Comparison of ENCODE assay signal across 8 cellular contexts in the genomic region with DNA sequence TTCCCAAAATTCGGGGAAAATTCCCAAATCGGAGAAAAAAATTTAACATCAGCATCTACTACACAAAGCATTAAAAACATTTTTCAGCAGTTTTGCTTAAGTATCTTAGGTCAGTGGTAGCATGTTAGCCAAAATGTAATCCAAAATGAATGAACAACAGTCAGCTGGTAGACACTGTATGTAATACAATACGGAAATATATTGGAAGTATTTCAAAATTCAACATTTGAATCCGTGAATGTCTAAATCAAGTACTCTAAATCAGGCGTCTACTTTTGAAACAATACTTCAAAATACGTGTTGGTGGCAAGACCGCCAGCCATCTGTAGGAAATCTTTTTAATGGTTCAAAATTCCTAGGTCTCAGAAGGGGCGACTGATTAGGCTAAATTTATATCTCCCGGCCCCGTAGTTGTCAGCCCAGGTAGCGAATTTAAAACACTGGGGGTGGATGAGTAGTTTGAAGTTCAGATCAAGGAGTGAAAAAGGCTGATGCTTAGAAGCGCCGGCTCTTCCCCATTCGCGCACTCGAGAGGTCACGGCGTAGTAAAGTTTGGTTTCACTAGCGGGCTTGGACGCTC. TPM values are rescaled to one million over a fixed set of nuclear protein-coding genes. Genes with fewer than 3 reads are reported as not detected.
DNase-seq lines count a peak whose midpoint lies in the region; ATAC-seq and TF ChIP-seq lines count a peak whose summit lies in the region.

No MANE protein-coding gene starts in this region.

- no peak for TF ChIP-seq CTCF in neutrophil (IDR thresholded peaks at IDR 0.05)

- POLR2A ChIA-PET in T-cell (lab: Charles Lee): interaction anchor here in 1 of 2 donors (0.6 kb wide), 2 partner anchors 272 to 313 kb away, joined by 3 to 4 read pairs; no protein-coding TSS in a partner anchor

- H3K27ac Mint-ChIP-seq in T-cell: peak overlapping the region; percentile 88 to 99

- CTCF ChIA-PET in T-cell (lab: Charles Lee): interaction anchor here (0.6 to 1.5 kb wide), 2 partner anchors 9 to 21 kb away, joined by 3 to 4 read pairs; no protein-coding TSS in a partner anchor

- no peaks in the 10 kb centered on the region for H3K36me3 ChIP-seq in neutrophil

- H3K27me3 Mint-ChIP-seq in T-cell: no peaks in the 10 kb centered on the region

- peak overlapping the region; percentile 88 to 89 for H3K4me3 ChIP-seq in neutrophil (ENCODE audit: low read depth in 1 of 2, low read length in 1 of 2)

- peaks cover 22% of the 10 kb centered on the region for H3K36me3 Mint-ChIP-seq in T-cell

- peaks cover 59 to 66% of the 10 kb centered on the region in 2 experiments for H3K4me1 ChIP-seq in neutrophil (ENCODE audit: control insufficient read depth in 1 of 2, insufficient read depth in 1 of 2, low read depth in 1 of 2, low read length in 1 of 2)

- DNase-seq in DMS153 (lab: John Stamatoyannopoulos, UW) (peak; percentile 19), T-cell (peak in 18 of 34 experiments; percentile 13 to 53 (median 28)), fibroblast of gingiva (ENCODE audit: low read depth) (peak; percentile 4), OCI-M2 (lab: John Stamatoyannopoulos, UW; ENCODE audit: unreplicated experiment) (no peak), T1000 (lab: John Stamatoyannopoulos, UW) (no peak)

- peak overlapping the region; percentile 99 for H3K27ac ChIP-seq in neutrophil

- H3K4me1 Mint-ChIP-seq in T-cell: peaks cover 61 to 65% (median 62%) of the 10 kb centered on the region in 3 donors

- H3K4me3 Mint-ChIP-seq in T-cell: peak overlapping the region; percentile 86 to 97 (median 97)

- no peaks in the 10 kb centered on the region for H3K27me3 ChIP-seq in neutrophil

- peak; percentile 17 for ATAC-seq in GM19324 (IDR thresholded peaks at IDR 0.05; ENCODE audit: low FRiP score, unreplicated experiment)
- ATAC-seq in HG03439 (IDR thresholded peaks at IDR 0.05; ENCODE audit: unreplicated experiment): peak; percentile 21
- peak in 2 of 4 experiments; percentile 6 to 15 for ATAC-seq in T-cell (replicated peaks in 1 of 4)

- H3K9me3 Mint-ChIP-seq in T-cell: no peaks in the 10 kb centered on the region

- no peaks in the 10 kb centered on the region for H3K9me3 ChIP-seq in neutrophil

RNA-seq across cellular contexts. Expression of gene SCAF11, which starts 1.0 kb away (rescaled TPM):
- 100 to 1,000 TPM; 149 to 184 (median 163) TPM for total RNA-seq in T-cell

Comparison
In these comparisons a context has a peak if more than half of its experiments do, and no peak if none do; other contexts are left out.
1. DNase-seq: peak in DMS153 (single experiment), T-cell (18 of 34) and fibroblast of gingiva (single experiment); none in OCI-M2 (single experiment) and T1000 (single experiment).